Comparison of ENCODE assay signal across 13 cellular contexts in genomic region chr5:34918025-34918424, GRCh38. TPM values are rescaled to one million over a fixed set of nuclear protein-coding genes. Genes with fewer than 3 reads are reported as not detected.
DNase-seq lines count a peak whose midpoint lies in the region; ATAC-seq and TF ChIP-seq lines count a peak whose summit lies in the region.
"Had no signal": no experiment of that assay in that cellular context is flagged by ENCODE, and none has a peak within 500 bp of the region (broad histone marks: within the 10 kb centered on the region; RNA-seq: fewer than 3 reads in every experiment).

No MANE protein-coding gene starts in this region.

- intact Hi-C loops in naive thymus-derived CD4-positive, alpha-beta T cell (cut with micrococcal nuclease): loop anchor here in 1 of 2 donors (5.0 kb wide), 1 partner anchor 911 kb away; the partner anchor contains the start of gene AMACR

- peaks cover 79% of the 10 kb centered on the region for H3K79me2 ChIP-seq in GM23338 (replicated peaks; ENCODE audit: insufficient read depth)

- H3K27me3 Mint-ChIP-seq in GM23338 (ENCODE audit: insufficient read depth, low read depth, poor library complexity): peaks cover 5% of the 10 kb centered on the region
- H3K27me3 Mint-ChIP-seq in naive thymus-derived CD4-positive, alpha-beta T cell: no peaks in the 10 kb centered on the region

- DNase-seq in NCI-H748 (lab: John Stamatoyannopoulos, UW; ENCODE audit: unreplicated experiment) (peak; percentile 35), NCI-H748 treated with DMSO at 0.1 percent for 48 hours (lab: John Stamatoyannopoulos, UW) (no peak), GM23338 (ENCODE audit: low spot score) (no peak), RKO (ENCODE audit: low spot score) (peak; percentile 40), globus pallidus (ENCODE audit: low spot score) (no peak), LoVo (ENCODE audit: low spot score) (no peak), NCI-H345 (lab: John Stamatoyannopoulos, UW) (no peak)
- DNase-seq in naive thymus-derived CD4-positive, alpha-beta T cell: no peak
- DNase-seq: activated T-cell treated with anti-CD3 and anti-CD28 coated beads, Interleukin-2, amount 50 U/mL, for 48 hours; dorsolateral prefrontal cortex; NCI-H2081; small intestine had no signal

- H3K4me3 Mint-ChIP-seq in GM23338: no peak overlapping the region
- H3K4me3 Mint-ChIP-seq in naive thymus-derived CD4-positive, alpha-beta T cell: peak overlapping the region in 3 of 10 donors; percentile 21 to 69 (median 54)

- H4K20me1 ChIP-seq in GM23338 (replicated peaks; ENCODE audit: insufficient read depth): peaks cover 26% of the 10 kb centered on the region

- H2AFZ ChIP-seq in GM23338: no peak overlapping the region

- H3F3A ChIP-seq in GM23338 (replicated peaks; ENCODE audit: low read depth): peaks cover 10% of the 10 kb centered on the region; the same call in 1 of the 2 replicates

- H3K36me3 ChIP-seq in GM23338 (ENCODE audit: insufficient read depth): peaks cover 54% of the 10 kb centered on the region
- H3K36me3 ChIP-seq in naive thymus-derived CD4-positive, alpha-beta T cell (ENCODE audit: control insufficient read depth in 2 of 3, insufficient read depth in 3 of 3, low read length in 3 of 3): peaks cover 0 to 35% (median under 1%) of the 10 kb centered on the region in 3 experiments

- CTCF ChIA-PET in naive thymus-derived CD4-positive, alpha-beta T cell (lab: Charles Lee): interaction anchor here (4.0 kb wide), 1 partner anchor 12 kb away, joined by 19 read pairs; the partner anchor contains the start of gene DNAJC21

- no peak overlapping the region for H3K4me2 ChIP-seq in GM23338

- no peaks in the 10 kb centered on the region for H3K9me3 ChIP-seq in naive thymus-derived CD4-positive, alpha-beta T cell (ENCODE audit: control insufficient read depth in 2 of 3, low read length in 3 of 3)
- H3K9me3 ChIP-seq: ascending aorta had no signal

- H3K4me1 Mint-ChIP-seq in GM23338: peaks cover 22% of the 10 kb centered on the region
- H3K4me1 Mint-ChIP-seq in naive thymus-derived CD4-positive, alpha-beta T cell: peaks cover 18 to 40% (median 34%) of the 10 kb centered on the region in 7 donors

- no peaks in the 10 kb centered on the region for H3K9me2 ChIP-seq in GM23338 (ENCODE audit: insufficient read depth)

- H3K4me1 ChIP-seq in GM23338 (ENCODE audit: insufficient read depth): peaks cover 21% of the 10 kb centered on the region
- peaks cover 19 to 34% of the 10 kb centered on the region in 2 donors for H3K4me1 ChIP-seq in naive thymus-derived CD4-positive, alpha-beta T cell (ENCODE audit: control insufficient read depth in 2 of 2, insufficient read depth in 2 of 2, low read length in 2 of 2)

- H3K9me3 Mint-ChIP-seq in GM23338: no peaks in the 10 kb centered on the region
- H3K9me3 Mint-ChIP-seq in naive thymus-derived CD4-positive, alpha-beta T cell: no peaks in the 10 kb centered on the region

- 0 out of 2 replicates have a peak overlapping the region, but pooled peaks have one; percentile 6 for H3K27ac Mint-ChIP-seq in GM23338
- peak overlapping the region in 5 of 9 donors; percentile 0 to 75 (median 7) for H3K27ac Mint-ChIP-seq in naive thymus-derived CD4-positive, alpha-beta T cell

- H3K36me3 Mint-ChIP-seq in GM23338 (ENCODE audit: low read depth): peaks cover 60% of the 10 kb centered on the region
- peaks cover 0 to 16% (median 12%) of the 10 kb centered on the region in 5 donors for H3K36me3 Mint-ChIP-seq in naive thymus-derived CD4-positive, alpha-beta T cell

- H3K27me3 ChIP-seq in GM23338 (ENCODE audit: insufficient read depth): no peaks in the 10 kb centered on the region
- no peaks in the 10 kb centered on the region for H3K27me3 ChIP-seq in naive thymus-derived CD4-positive, alpha-beta T cell (ENCODE audit: control insufficient read depth in 2 of 2, insufficient read depth in 2 of 2, low read length in 2 of 2)
- H3K27me3 ChIP-seq: ascending aorta, dorsolateral prefrontal cortex had no signal

- TF ChIP-seq CTCF in GM23338 (conservative IDR thresholded peaks at IDR 0.05; ENCODE audit: low read depth in 2 of 2): no peak

- peak overlapping the region; percentile 93; the same call in 1 of the 2 replicates for H3K4me3 ChIP-seq in GM23338
- H3K4me3 ChIP-seq in naive thymus-derived CD4-positive, alpha-beta T cell (ENCODE audit: low read length): no peak overlapping the region
- H3K4me3 ChIP-seq: ascending aorta, dorsolateral prefrontal cortex had no signal

- ATAC-seq in GM23338: no peak
- no peak for ATAC-seq in naive thymus-derived CD4-positive, alpha-beta T cell

- H3K27ac ChIP-seq in GM23338 (ENCODE audit: low read depth): no peak overlapping the region
- H3K27ac ChIP-seq in naive thymus-derived CD4-positive, alpha-beta T cell (ENCODE audit: low read depth, low read length): no peak overlapping the region
- H3K27ac ChIP-seq: ascending aorta, dorsolateral prefrontal cortex had no signal

- POLR2A ChIA-PET in naive thymus-derived CD4-positive, alpha-beta T cell (lab: Charles Lee): interaction anchor here (4.8 kb wide), 1 partner anchor 11 kb away, joined by 91 read pairs; the partner anchor contains the start of gene DNAJC21

TF ChIP-seq in GM23338, 12 proteins besides CTCF, POLR2A, EP300 and RAD21 (continues in another document):
- TF ChIP-seq JUNB (IDR thresholded peaks at IDR 0.05; ENCODE audit: unreplicated experiment) (no peak), STAT1 (IDR thresholded peaks at IDR 0.05; ENCODE audit: unreplicated experiment) (no peak), ZNF114 (CRISPR knock-in tag; IDR thresholded peaks at IDR 0.05) (no peak), EZH2phosphoT487 (IDR thresholded peaks at IDR 0.05; ENCODE audit: unreplicated experiment) (no peak)

RNA-seq across cellular contexts. Expression of gene BRIX1, which starts 2.5 kb away (rescaled TPM):
- total RNA-seq in GM23338 (2014; rRNA removed; shearing (Covaris generic)): 69.2 and 72.6 TPM in 2 replicates
- polyA plus RNA-seq in GM23338 (2016; fragmentation: Nextera tagmentation; extraction: Ambion mirVana): 137 and 171 TPM in 2 replicates
- total RNA-seq in naive thymus-derived CD4-positive, alpha-beta T cell: 10 to 100 TPM; 13.4 to 45.2 (median 26.8) TPM
- 10 to 100 TPM; 46.0 to 46.2 TPM for polyA plus RNA-seq in naive thymus-derived CD4-positive, alpha-beta T cell

RNA-seq across cellular contexts. Expression of gene RAD1, which starts 2.7 kb away (rescaled TPM):
- 39.3 and 43.4 TPM in 2 replicates for total RNA-seq in GM23338 (2014; rRNA removed; shearing (Covaris generic))
- polyA plus RNA-seq in GM23338 (2016; fragmentation: Nextera tagmentation; extraction: Ambion mirVana): 40.9 and 41.6 TPM in 2 replicates
- total RNA-seq in naive thymus-derived CD4-positive, alpha-beta T cell: 10 to 100 TPM; 19.3 to 29.6 (median 24.6) TPM
- 10 to 100 TPM; 18.9 to 19.4 TPM for polyA plus RNA-seq in naive thymus-derived CD4-positive, alpha-beta T cell

RNA-seq across cellular contexts. Expression of gene DNAJC21, which starts 11.3 kb away (rescaled TPM):
- 35.7 and 40.8 TPM in 2 replicates for total RNA-seq in GM23338 (2014; rRNA removed; shearing (Covaris generic))
- polyA plus RNA-seq in GM23338 (2016; fragmentation: Nextera tagmentation; extraction: Ambion mirVana): 37.4 and 37.6 TPM in 2 replicates
- 10 to 100 TPM; 43.9 to 66.4 (median 49.6) TPM for total RNA-seq in naive thymus-derived CD4-positive, alpha-beta T cell
- 10 to 100 TPM; 17.3 to 19.6 TPM for polyA plus RNA-seq in naive thymus-derived CD4-positive, alpha-beta T cell

Comparison
In these comparisons a context has a peak if more than half of its experiments do, and no peak if none do; other contexts are left out.
1. DNase-seq: peak in NCI-H748 (single experiment) and RKO (single experiment); none in NCI-H748 treated with DMSO at 0.1 percent for 48 hours (single experiment), GM23338 (single experiment), naive thymus-derived CD4-positive, alpha-beta T cell (0 of 9), globus pallidus (single experiment), LoVo (single experiment) and NCI-H345 (single experiment).